Comparison of ENCODE assay signal across 1 cellular context in the genomic region with DNA sequence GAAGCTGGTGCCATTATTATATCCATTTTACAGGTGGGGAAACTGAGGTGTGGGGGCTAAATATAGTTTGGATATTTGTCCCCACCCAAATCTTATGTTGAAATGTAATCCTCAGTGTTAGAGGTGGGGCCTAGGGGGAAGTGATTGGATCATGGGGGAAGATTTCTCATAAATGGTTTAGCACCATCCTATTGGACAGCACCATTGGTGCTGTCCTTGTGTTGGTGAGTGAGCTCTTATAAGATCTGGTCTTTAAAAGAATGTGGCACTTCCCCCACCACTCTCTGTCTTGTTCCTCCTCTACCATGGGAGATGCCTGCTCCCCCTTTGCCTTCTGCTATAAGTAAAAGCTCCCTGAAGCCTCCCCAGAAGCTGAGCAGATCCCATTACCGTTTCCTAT.
TF ChIP-seq lines count a peak whose summit lies in the region.

No MANE protein-coding gene starts in this region.

TF ChIP-seq in Ishikawa, 13 proteins besides CTCF, POLR2A, EP300 and RAD21:
- TF ChIP-seq, protein P1, sequence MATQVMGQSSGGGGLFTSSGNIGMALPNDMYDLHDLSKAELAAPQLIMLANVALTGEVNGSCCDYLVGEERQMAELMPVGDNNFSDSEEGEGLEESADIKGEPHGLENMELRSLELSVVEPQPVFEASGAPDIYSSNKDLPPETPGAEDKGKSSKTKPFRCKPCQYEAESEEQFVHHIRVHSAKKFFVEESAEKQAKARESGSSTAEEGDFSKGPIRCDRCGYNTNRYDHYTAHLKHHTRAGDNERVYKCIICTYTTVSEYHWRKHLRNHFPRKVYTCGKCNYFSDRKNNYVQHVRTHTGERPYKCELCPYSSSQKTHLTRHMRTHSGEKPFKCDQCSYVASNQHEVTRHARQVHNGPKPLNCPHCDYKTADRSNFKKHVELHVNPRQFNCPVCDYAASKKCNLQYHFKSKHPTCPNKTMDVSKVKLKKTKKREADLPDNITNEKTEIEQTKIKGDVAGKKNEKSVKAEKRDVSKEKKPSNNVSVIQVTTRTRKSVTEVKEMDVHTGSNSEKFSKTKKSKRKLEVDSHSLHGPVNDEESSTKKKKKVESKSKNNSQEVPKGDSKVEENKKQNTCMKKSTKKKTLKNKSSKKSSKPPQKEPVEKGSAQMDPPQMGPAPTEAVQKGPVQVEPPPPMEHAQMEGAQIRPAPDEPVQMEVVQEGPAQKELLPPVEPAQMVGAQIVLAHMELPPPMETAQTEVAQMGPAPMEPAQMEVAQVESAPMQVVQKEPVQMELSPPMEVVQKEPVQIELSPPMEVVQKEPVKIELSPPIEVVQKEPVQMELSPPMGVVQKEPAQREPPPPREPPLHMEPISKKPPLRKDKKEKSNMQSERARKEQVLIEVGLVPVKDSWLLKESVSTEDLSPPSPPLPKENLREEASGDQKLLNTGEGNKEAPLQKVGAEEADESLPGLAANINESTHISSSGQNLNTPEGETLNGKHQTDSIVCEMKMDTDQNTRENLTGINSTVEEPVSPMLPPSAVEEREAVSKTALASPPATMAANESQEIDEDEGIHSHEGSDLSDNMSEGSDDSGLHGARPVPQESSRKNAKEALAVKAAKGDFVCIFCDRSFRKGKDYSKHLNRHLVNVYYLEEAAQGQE (IDR thresholded peaks at IDR 0.05; ENCODE audit: low read depth), result peak; percentile 73
- no peak for TF ChIP-seq CEBPB (IDR thresholded peaks at IDR 0.05)
